9 cellular contexts compared by ENCODE assay signal in the genomic region with DNA sequence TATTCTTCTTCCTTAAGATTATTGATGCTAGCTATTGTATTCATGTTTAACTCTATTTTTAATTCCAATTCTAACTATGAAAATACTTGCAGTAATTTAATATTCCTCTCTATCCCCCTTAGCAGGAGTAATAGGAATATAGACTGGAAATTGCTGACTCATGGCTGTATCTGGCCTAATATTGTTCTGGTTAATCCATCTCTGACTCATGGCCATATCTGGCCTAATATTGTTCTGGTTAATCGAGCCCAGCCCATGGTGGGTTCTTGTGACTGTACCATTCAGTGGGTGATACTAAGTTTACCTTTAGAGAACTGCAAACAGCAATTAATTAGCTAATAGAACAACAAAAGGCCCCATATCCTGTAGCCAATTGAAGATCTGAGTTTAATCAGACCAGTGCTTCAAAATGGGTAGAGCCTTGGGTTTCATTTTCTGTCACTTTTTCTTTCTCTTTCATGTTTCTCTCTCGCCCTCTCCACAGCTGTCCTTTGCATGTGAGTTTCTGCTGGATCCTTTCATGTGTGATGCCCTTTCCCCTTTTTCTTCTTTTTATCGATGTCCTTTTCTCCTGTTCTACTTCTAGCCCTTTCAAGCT. TPM values are rescaled to one million over a fixed set of nuclear protein-coding genes. Genes with fewer than 3 reads are reported as not detected.
A peak's percentile ranks its signal among the peaks of the same experiment; 100 is the strongest.
DNase-seq lines count a peak whose midpoint lies in the region; ATAC-seq and TF ChIP-seq lines count a peak whose summit lies in the region.
"Had no signal": no experiment of that assay in that cellular context is flagged by ENCODE, and none has a peak within 500 bp of the region (broad histone marks: within the 10 kb centered on the region; RNA-seq: fewer than 3 reads in every experiment).

No MANE protein-coding gene starts in this region.

- TF ChIP-seq CTCF in GM10248 (IDR thresholded peaks at IDR 0.05; ENCODE audit: control extremely low read depth, extremely low read depth, low read depth, missing control alignments) = no peak
- no peak for TF ChIP-seq CTCF in brain microvascular endothelial cell (IDR thresholded peaks at IDR 0.05; ENCODE audit: low read depth, low read length, missing control alignments)

- peak; percentile 96 for ATAC-seq in GM19463 (IDR thresholded peaks at IDR 0.05; ENCODE audit: unreplicated experiment)
- ATAC-seq in HG03097 (IDR thresholded peaks at IDR 0.05; ENCODE audit: low FRiP score, unreplicated experiment) = peak; percentile 97

- DNase-seq in GM10248 (ENCODE audit: extremely low spot score) (peak; percentile 25), brain microvascular endothelial cell (peak; percentile 23), midbrain (lab: John Stamatoyannopoulos, UW) (no peak), NCI-H2196 treated with DMSO at 0.1 percent for 48 hours (lab: John Stamatoyannopoulos, UW; ENCODE audit: unreplicated experiment) (no peak), G401 (ENCODE audit: low spot score) (no peak), NCI-H2081 (lab: John Stamatoyannopoulos, UW) (no peak)
- DNase-seq: Karpas-422 had no signal

- no peaks in the 10 kb centered on the region for H3K36me3 ChIP-seq in brain microvascular endothelial cell (replicated peaks)

- POLR2A ChIA-PET in GM10248 (lab: Yijun Ruan, JAX) = no interaction called here

- CTCF ChIA-PET in GM10248 (lab: Yijun Ruan, JAX) = interaction anchor here (0.8 kb wide), 1 partner anchor 56 kb away, joined by 3 read pairs; no protein-coding TSS in a partner anchor

- H3K27ac ChIP-seq in brain microvascular endothelial cell = no peak overlapping the region

- no peak overlapping the region for H3K4me3 ChIP-seq in brain microvascular endothelial cell (ENCODE audit: low read depth, low read length)

- H3K27me3 ChIP-seq in brain microvascular endothelial cell (replicated peaks) = no peaks in the 10 kb centered on the region

- in situ Hi-C loops in brain microvascular endothelial cell (cut with HindIII; ENCODE audit: low pct_ligation_motif_present, low sequenced_read_pairs) (no loop called here), G401 (cut with HindIII; ENCODE audit: low sequenced_read_pairs) (no loop called here)

RNA-seq across cellular contexts. Expression of a gene that starts 50.6 kb away (rescaled TPM):
- not detected in 2 replicates for total RNA-seq in G401 (2014; rRNA removed; shearing (Covaris generic))

Comparison
In these comparisons a context has a peak if more than half of its experiments do, and no peak if none do; other contexts are left out.
1. DNase-seq: peak in GM10248 (single experiment) and brain microvascular endothelial cell (single experiment); none in midbrain (single experiment), NCI-H2196 treated with DMSO at 0.1 percent for 48 hours (single experiment), G401 (single experiment) and NCI-H2081 (0 of 2).